26 cellular contexts compared by ENCODE assay signal in genomic region chr5:3340471-3340870, GRCh38.
DNase-seq lines count a peak whose midpoint lies in the region; ATAC-seq, FAIRE-seq and TF ChIP-seq lines count a peak whose summit lies in the region.
"Had no signal": no experiment of that assay in that cellular context is flagged by ENCODE, and none has a peak within 500 bp of the region (broad histone marks: within the 10 kb centered on the region; RNA-seq: fewer than 3 reads in every experiment).

No MANE protein-coding gene starts in this region.

- peaks cover 2% of the 10 kb centered on the region for H3K9me3 Mint-ChIP-seq in neural progenitor cell
- peaks cover 3% of the 10 kb centered on the region for H3K9me3 Mint-ChIP-seq in stimulated activated effector memory CD8-positive, alpha-beta T cell treated with anti-CD3 and anti-CD28 coated beads, Interleukin-12 subunit alpha, Interleukin-12 subunit beta, amount 100 ng/mL, for 72 hours
- H3K9me3 Mint-ChIP-seq: CD8-positive, alpha-beta T cell had no signal

- H3F3A ChIP-seq in neural progenitor cell (ENCODE audit: low read depth) = no peaks in the 10 kb centered on the region

- no peak overlapping the region for H2AFZ ChIP-seq in HepG2 (ENCODE audit: low read length)
- H2AFZ ChIP-seq in neural progenitor cell (replicated peaks) = no peak overlapping the region
- H2AFZ ChIP-seq: GM23248 had no signal

- TF ChIP-seq CTCF in HepG2 (CRISPR knock-in tag; IDR thresholded peaks at IDR 0.05) = no peak
- TF ChIP-seq CTCF in right lobe of liver (IDR thresholded peaks at IDR 0.05) = no peak
- TF ChIP-seq CTCF in neural progenitor cell (IDR thresholded peaks at IDR 0.05) = no peak

- H4K20me1 ChIP-seq in HepG2 (ENCODE audit: insufficient read depth, low read length) (no peaks in the 10 kb centered on the region), neural progenitor cell (ENCODE audit: low read depth) (no peaks in the 10 kb centered on the region)
- H4K20me1 ChIP-seq: BLaER1 had no signal

- no peaks in the 10 kb centered on the region for H3K4me1 ChIP-seq in HepG2 (ENCODE audit: insufficient read depth, low read length)
- no peaks in the 10 kb centered on the region for H3K4me1 ChIP-seq in right lobe of liver
- no peaks in the 10 kb centered on the region for H3K4me1 ChIP-seq in neural progenitor cell
- H3K4me1 ChIP-seq: Caco-2 had no signal

- peaks cover 4% of the 10 kb centered on the region for H3K27me3 Mint-ChIP-seq in neural progenitor cell (ENCODE audit: insufficient read depth, low read depth)
- H3K27me3 Mint-ChIP-seq: B cell; CD4-positive, CD25-positive, alpha-beta regulatory T cell had no signal

- H3K79me2 ChIP-seq in HepG2 (ENCODE audit: insufficient read depth, low read length) (no peaks in the 10 kb centered on the region), neural progenitor cell (ENCODE audit: low read depth) (no peaks in the 10 kb centered on the region)

- POLR2A ChIA-PET in HepG2 (lab: Yijun Ruan, JAX) = no interaction called here

- 26% methylated on average over 7 of the region's 12 CpGs for WGBS in HepG2 (ENCODE audit: low lambda C conversion rate)
- 40% methylated on average over 1 of the region's 12 CpGs for WGBS in right lobe of liver (ENCODE audit: insufficient coverage, low coverage, low lambda C conversion rate, missing lambda C conversion rate)

- H3K9me3 ChIP-seq in HepG2 (ENCODE audit: low read length) = no peaks in the 10 kb centered on the region
- no peaks in the 10 kb centered on the region for H3K9me3 ChIP-seq in right lobe of liver
- H3K9me3 ChIP-seq in neural progenitor cell (ENCODE audit: low read depth) = no peaks in the 10 kb centered on the region
- H3K9me3 ChIP-seq: BLaER1, Caco-2 had no signal

- CTCF ChIA-PET in HepG2 (lab: Yijun Ruan, JAX; ENCODE audit: low intra/inter-chr PET ratio, low total read pairs) = no interaction called here

- H3K4me1 Mint-ChIP-seq in neural progenitor cell = no peaks in the 10 kb centered on the region
- H3K4me1 Mint-ChIP-seq in stimulated activated effector memory CD8-positive, alpha-beta T cell treated with anti-CD3 and anti-CD28 coated beads, Interleukin-12 subunit alpha, Interleukin-12 subunit beta, amount 100 ng/mL, for 72 hours = no peaks in the 10 kb centered on the region
- H3K4me1 Mint-ChIP-seq: B cell had no signal

- H3K27me3 ChIP-seq in HepG2 (ENCODE audit: control insufficient read depth in 1 of 2, insufficient read depth in 2 of 2, low read length in 2 of 2) (peaks cover 1 to 22% of the 10 kb centered on the region in 2 experiments; a peak in 2 of 5 replicates), right lobe of liver (no peaks in the 10 kb centered on the region), neural progenitor cell (no peaks in the 10 kb centered on the region)
- H3K27me3 ChIP-seq: BLaER1 had no signal

- TF ChIP-seq POLR2A in HepG2 (IDR thresholded peaks at IDR 0.05; ENCODE audit: insufficient read depth in 1 of 2, low read depth in 2 of 2, low read length in 2 of 2) (no peak), right lobe of liver (IDR thresholded peaks at IDR 0.05) (no peak)

- intact Hi-C loops in HepG2 (cut with micrococcal nuclease; ENCODE audit: unreplicated experiment) = no loop called here
- intact Hi-C loops in right lobe of liver (cut with DNase I) = no loop called here

- TF ChIP-seq EP300 in HepG2 (IDR thresholded peaks at IDR 0.05; ENCODE audit: low read depth in 2 of 2, low read length in 2 of 2) (no peak), HepG2 (CRISPR knock-in tag; IDR thresholded peaks at IDR 0.05; ENCODE audit: borderline replicate concordance) (no peak)

- DNase-seq in HepG2 (ENCODE audit: low spot score) (no peak), right lobe of liver (no peak), neural progenitor cell (ENCODE audit: low spot score) (no peak), RKO (ENCODE audit: low spot score) (no peak), NCI-H1694 (lab: John Stamatoyannopoulos, UW) (no peak), frontal cortex (ENCODE audit: low spot score in 2 of 2) (no peak)
- no peak for DNase-seq in stimulated activated effector memory CD8-positive, alpha-beta T cell treated with anti-CD3 and anti-CD28 coated beads, Interleukin-12 subunit alpha, Interleukin-12 subunit beta, amount 100 ng/mL, for 72 hours (ENCODE audit: low spot score in 2 of 2)
- DNase-seq: Caco-2; CD4-positive, CD25-positive, alpha-beta regulatory T cell; CD8-positive, alpha-beta T cell; DMS 273 treated with DMSO at 0.1 percent for 48 hours; DMS79; EL; GDM1; H7; HCEC 1CT had no signal

- no peak overlapping the region for H3K4me3 Mint-ChIP-seq in neural progenitor cell
- H3K4me3 Mint-ChIP-seq in stimulated activated effector memory CD8-positive, alpha-beta T cell treated with anti-CD3 and anti-CD28 coated beads, Interleukin-12 subunit alpha, Interleukin-12 subunit beta, amount 100 ng/mL, for 72 hours = no peak overlapping the region
- H3K4me3 Mint-ChIP-seq: B cell; CD4-positive, CD25-positive, alpha-beta regulatory T cell; CD8-positive, alpha-beta T cell had no signal

- in situ Hi-C loops in HepG2 (cut with HindIII; ENCODE audit: extremely low pct_ligation_motif_present, low pct_unique_long_range_greater_than_20kb) = no loop called here

- H3K4me2 ChIP-seq in HepG2 (ENCODE audit: low read depth, low read length) (no peak overlapping the region), neural progenitor cell (no peak overlapping the region)
- H3K4me2 ChIP-seq: BLaER1 had no signal

- BruUV-seq in HepG2 (replicated peaks; lab: Mats Ljungman, UMichigan) = no TSS peak

- no peak overlapping the region for H3K4me3 ChIP-seq in HepG2 (replicated peaks in 1 of 3; ENCODE audit: insufficient read depth in 1 of 3, low read depth in 2 of 3, low read length in 3 of 3)
- no peak overlapping the region for H3K4me3 ChIP-seq in right lobe of liver
- H3K4me3 ChIP-seq in neural progenitor cell = no peak overlapping the region
- H3K4me3 ChIP-seq: BLaER1, GM12878, GM23248 had no signal

- H3K9ac ChIP-seq in HepG2 (ENCODE audit: insufficient read depth, low read depth, low read length) = no peak overlapping the region
- no peak overlapping the region for H3K9ac ChIP-seq in neural progenitor cell
- H3K9ac ChIP-seq: BLaER1, GM23248 had no signal

- H3K36me3 ChIP-seq in HepG2 (replicated peaks in 1 of 2; ENCODE audit: control insufficient read depth in 1 of 2, insufficient read depth in 2 of 2, low read length in 2 of 2) (no peaks in the 10 kb centered on the region), right lobe of liver (no peaks in the 10 kb centered on the region), neural progenitor cell (no peaks in the 10 kb centered on the region)
- H3K36me3 ChIP-seq: BLaER1 had no signal

- H3K36me3 Mint-ChIP-seq in neural progenitor cell = no peaks in the 10 kb centered on the region
- H3K36me3 Mint-ChIP-seq in stimulated activated effector memory CD8-positive, alpha-beta T cell treated with anti-CD3 and anti-CD28 coated beads, Interleukin-12 subunit alpha, Interleukin-12 subunit beta, amount 100 ng/mL, for 72 hours = no peaks in the 10 kb centered on the region
- H3K36me3 Mint-ChIP-seq: CD4-positive, CD25-positive, alpha-beta regulatory T cell; CD8-positive, alpha-beta T cell had no signal

- H3K27ac Mint-ChIP-seq in neural progenitor cell = peak overlapping the region; percentile 66
- H3K27ac Mint-ChIP-seq in stimulated activated effector memory CD8-positive, alpha-beta T cell treated with anti-CD3 and anti-CD28 coated beads, Interleukin-12 subunit alpha, Interleukin-12 subunit beta, amount 100 ng/mL, for 72 hours = no peak overlapping the region
- H3K27ac Mint-ChIP-seq: B cell; CD4-positive, CD25-positive, alpha-beta regulatory T cell; CD8-positive, alpha-beta T cell had no signal

- no peak overlapping the region for H3K27ac ChIP-seq in HepG2 (ENCODE audit: extremely low read length, insufficient read depth, low read length)
- H3K27ac ChIP-seq in right lobe of liver = no peak overlapping the region
- H3K27ac ChIP-seq in neural progenitor cell = no peak overlapping the region
- H3K27ac ChIP-seq: 22Rv1, BLaER1, C4-2B, GM23248 had no signal

- no peak for FAIRE-seq in HepG2 (lab: Jason Lieb, UNC)
- FAIRE-seq in frontal cortex (lab: Jason Lieb, UNC) = no peak
- FAIRE-seq: A204.1, D721Med, GM12878, GM19239, H1 had no signal

- ATAC-seq in HepG2 = no peak
- ATAC-seq in right lobe of liver = no peak
- peak; percentile 12 for ATAC-seq in stimulated activated effector memory CD8-positive, alpha-beta T cell treated with anti-CD3 and anti-CD28 coated beads, Interleukin-12 subunit alpha, Interleukin-12 subunit beta, amount 100 ng/mL, for 72 hours
- ATAC-seq: CD8-positive, alpha-beta T cell; GM12878 had no signal

- no peak for TF ChIP-seq RAD21 in HepG2 (CRISPR knock-in tag; IDR thresholded peaks at IDR 0.05)

TF ChIP-seq in HepG2, 621 proteins besides CTCF, POLR2A, EP300 and RAD21:
- TF ChIP-seq SIN3B (IDR thresholded peaks at IDR 0.05; ENCODE audit: low read length) (no peak), ZFP36 (IDR thresholded peaks at IDR 0.05; ENCODE audit: borderline replicate concordance, low read depth, low read length, partially characterized antibody) (no peak)
- TF ChIP-seq, protein P1, sequence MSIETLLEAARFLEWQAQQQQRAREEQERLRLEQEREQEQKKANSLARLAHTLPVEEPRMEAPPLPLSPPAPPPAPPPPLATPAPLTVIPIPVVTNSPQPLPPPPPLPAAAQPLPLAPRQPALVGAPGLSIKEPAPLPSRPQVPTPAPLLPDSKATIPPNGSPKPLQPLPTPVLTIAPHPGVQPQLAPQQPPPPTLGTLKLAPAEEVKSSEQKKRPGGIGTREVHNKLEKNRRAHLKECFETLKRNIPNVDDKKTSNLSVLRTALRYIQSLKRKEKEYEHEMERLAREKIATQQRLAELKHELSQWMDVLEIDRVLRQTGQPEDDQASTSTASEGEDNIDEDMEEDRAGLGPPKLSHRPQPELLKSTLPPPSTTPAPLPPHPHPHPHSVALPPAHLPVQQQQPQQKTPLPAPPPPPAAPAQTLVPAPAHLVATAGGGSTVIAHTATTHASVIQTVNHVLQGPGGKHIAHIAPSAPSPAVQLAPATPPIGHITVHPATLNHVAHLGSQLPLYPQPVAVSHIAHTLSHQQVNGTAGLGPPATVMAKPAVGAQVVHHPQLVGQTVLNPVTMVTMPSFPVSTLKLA (IDR thresholded peaks at IDR 0.05) = 0 out of 2 replicates have a peak, but pooled peaks have one; percentile 11
